In genomic region chr9:121055642-121056143, GRCh38 we compare ENCODE assay signal across 9 cellular contexts. TPM values are rescaled to one million over a fixed set of nuclear protein-coding genes. Genes with fewer than 3 reads are reported as not detected.
DNase-seq lines count a peak whose midpoint lies in the region; ATAC-seq and TF ChIP-seq lines count a peak whose summit lies in the region.
"Had no signal": no experiment of that assay in that cellular context is flagged by ENCODE, and none has a peak within 500 bp of the region (broad histone marks: within the 10 kb centered on the region; RNA-seq: fewer than 3 reads in every experiment).

No MANE protein-coding gene starts in this region.

- DNase-seq in HCEC 1CT (peak; percentile 17), left lobe of liver (ENCODE audit: low spot score) (peak; percentile 73), activated gamma-delta T cell treated with Interleukin-2 at 50 U/mL for 16 hours (no peak)
- DNase-seq in activated CD8-positive, alpha-beta T cell treated with anti-CD3 and anti-CD28 coated beads, Interleukin-2, amount 10 ng/mL, durations not matched to agents 7 days and 5 days = peak; percentile 33
- DNase-seq: activated T-cell treated with anti-CD3 and anti-CD28 coated beads, Interleukin-2, amount 50 U/mL, for 1 hour had no signal

- H3K36me3 Mint-ChIP-seq in activated CD8-positive, alpha-beta T cell treated with anti-CD3 and anti-CD28 coated beads, Interleukin-2, amount 10 ng/mL, durations not matched to agents 7 days and 5 days (ENCODE audit: low read depth) = no peaks in the 10 kb centered on the region

- POLR2A ChIA-PET in activated CD8-positive, alpha-beta T cell treated with anti-CD3 and anti-CD28 coated beads, Interleukin-2, amount 10 ng/mL, durations not matched to agents 7 days and 5 days (lab: Charles Lee) = no interaction called here

- peak; percentile 69 for ATAC-seq in activated CD8-positive, alpha-beta T cell treated with anti-CD3 and anti-CD28 coated beads, Interleukin-2, amount 10 ng/mL, durations not matched to agents 7 days and 5 days
- ATAC-seq in left lobe of liver (peak; percentile 76), GM18873 (IDR thresholded peaks at IDR 0.05; ENCODE audit: low FRiP score, unreplicated experiment) (no peak), GM18511 (IDR thresholded peaks at IDR 0.05; ENCODE audit: unreplicated experiment) (no peak), GM21619 (IDR thresholded peaks at IDR 0.05; ENCODE audit: unreplicated experiment) (no peak)

- no peak overlapping the region for H3K27ac ChIP-seq in C4-2B

- CTCF ChIA-PET in activated CD8-positive, alpha-beta T cell treated with anti-CD3 and anti-CD28 coated beads, Interleukin-2, amount 10 ng/mL, durations not matched to agents 7 days and 5 days (lab: Charles Lee) = interaction anchor here (0.7 to 8.5 kb wide), 8 partner anchors 13 to 301 kb away, joined by 3 to 82 read pairs (median 6); no protein-coding TSS in a partner anchor

- H3K9me3 Mint-ChIP-seq in activated CD8-positive, alpha-beta T cell treated with anti-CD3 and anti-CD28 coated beads, Interleukin-2, amount 10 ng/mL, durations not matched to agents 7 days and 5 days (ENCODE audit: insufficient read depth) = peaks cover 6% of the 10 kb centered on the region

- H3K4me1 Mint-ChIP-seq in activated CD8-positive, alpha-beta T cell treated with anti-CD3 and anti-CD28 coated beads, Interleukin-2, amount 10 ng/mL, durations not matched to agents 7 days and 5 days (ENCODE audit: low read depth) = no peaks in the 10 kb centered on the region

- peak; percentile 52 for TF ChIP-seq CTCF in C4-2B (conservative IDR thresholded peaks at IDR 0.05)

- peaks cover 3% of the 10 kb centered on the region for H3K27me3 Mint-ChIP-seq in activated CD8-positive, alpha-beta T cell treated with anti-CD3 and anti-CD28 coated beads, Interleukin-2, amount 10 ng/mL, durations not matched to agents 7 days and 5 days (ENCODE audit: low read depth)

- H3K27ac Mint-ChIP-seq in activated CD8-positive, alpha-beta T cell treated with anti-CD3 and anti-CD28 coated beads, Interleukin-2, amount 10 ng/mL, durations not matched to agents 7 days and 5 days = no peak overlapping the region

- H3K4me3 Mint-ChIP-seq in activated CD8-positive, alpha-beta T cell treated with anti-CD3 and anti-CD28 coated beads, Interleukin-2, amount 10 ng/mL, durations not matched to agents 7 days and 5 days = no peak overlapping the region

RNA-seq across cellular contexts. Expression of gene C5, which starts 5.6 kb away (rescaled TPM):
- total RNA-seq in activated CD8-positive, alpha-beta T cell treated with anti-CD3 and anti-CD28 coated beads, Interleukin-2, amount 10 ng/mL, durations not matched to agents 7 days and 5 days = 1 to 10 TPM; 1.3 to 2.3 TPM
- 386 TPM for total RNA-seq in left lobe of liver

RNA-seq across cellular contexts. Expression of gene CNTRL, which starts 19.1 kb away (rescaled TPM):
- total RNA-seq in activated CD8-positive, alpha-beta T cell treated with anti-CD3 and anti-CD28 coated beads, Interleukin-2, amount 10 ng/mL, durations not matched to agents 7 days and 5 days = 10 to 100 TPM; 80.8 to 84.3 TPM
- 3.6 TPM for total RNA-seq in left lobe of liver

Comparison
In these comparisons a context has a peak if more than half of its experiments do, and no peak if none do; other contexts are left out.
1. ATAC-seq: peak in activated CD8-positive, alpha-beta T cell treated with anti-CD3 and anti-CD28 coated beads, Interleukin-2, amount 10 ng/mL, durations not matched to agents 7 days and 5 days (single experiment) and left lobe of liver (single experiment); none in GM18873 (single experiment), GM18511 (single experiment) and GM21619 (single experiment).
2. RNA of gene C5, which starts 5.6 kb away (total RNA-seq): 386 TPM in left lobe of liver (single experiment); 1.3 to 2.3 TPM in activated CD8-positive, alpha-beta T cell treated with anti-CD3 and anti-CD28 coated beads, Interleukin-2, amount 10 ng/mL, durations not matched to agents 7 days and 5 days; every median in the first group is over 100 times any median in the second.
3. RNA of gene CNTRL, which starts 19.1 kb away (total RNA-seq): 80.8 to 84.3 TPM in activated CD8-positive, alpha-beta T cell treated with anti-CD3 and anti-CD28 coated beads, Interleukin-2, amount 10 ng/mL, durations not matched to agents 7 days and 5 days; 3.6 TPM in left lobe of liver (single experiment); every median in the first group is over 10 times any median in the second.